ENCODE assay signal across 8 cellular contexts in genomic region chr17:30710296-30711088, GRCh38.
DNase-seq lines count a peak whose midpoint lies in the region; ATAC-seq and TF ChIP-seq lines count a peak whose summit lies in the region.
"Not testable (repeated sequence)": the region's sequence is repeated elsewhere in the genome, so short reads cannot be mapped to it uniquely, and the experiment has no call there.

No MANE protein-coding gene starts in this region.

- H3K9me3 ChIP-seq in lung (ENCODE audit: control insufficient read depth in 2 of 2, insufficient read depth in 1 of 2, low read length in 1 of 2): not testable (repeated sequence)

- not testable (repeated sequence) for H3K27ac ChIP-seq in lung (ENCODE audit: low read depth in 1 of 2, low read length in 1 of 2); rectal smooth muscle tissue (ENCODE audit: low read depth, low read length); urinary bladder (ENCODE audit: low read depth)

- not testable (repeated sequence) for H3K9me3 Mint-ChIP-seq in activated CD4-positive, alpha-beta T cell treated with anti-CD3 and anti-CD28 coated beads for 36 hours (ENCODE audit: low read depth); MCF 10A (ENCODE audit: unreplicated experiment)

- intact Hi-C loops in activated CD4-positive, alpha-beta T cell treated with anti-CD3 and anti-CD28 coated beads for 36 hours (cut with DNase I, micrococcal nuclease); MCF 10A (cut with micrococcal nuclease): not testable (repeated sequence)

- not testable (repeated sequence) for H3K36me3 ChIP-seq in lung (ENCODE audit: control insufficient read depth in 2 of 2, insufficient read depth in 2 of 2, low read length in 2 of 2); rectal smooth muscle tissue (ENCODE audit: control insufficient read depth, insufficient read depth, low read length); urinary bladder (ENCODE audit: insufficient read depth)

- H3K4me3 ChIP-seq in fibroblast of villous mesenchyme (ENCODE audit: low read depth, low read length) (peak overlapping the region; percentile 63), lung (peak overlapping the region; percentile 68), rectal smooth muscle tissue (ENCODE audit: low read length) (peak overlapping the region; percentile 64), urinary bladder (ENCODE audit: low read depth, low read length) (peak overlapping the region; percentile 72)

- POLR2A ChIA-PET in activated CD4-positive, alpha-beta T cell treated with anti-CD3 and anti-CD28 coated beads for 36 hours (lab: Charles Lee): not testable (repeated sequence)
- POLR2A ChIA-PET in MCF 10A (lab: Yijun Ruan, JAX): interaction anchor here (0.6 to 1.1 kb wide), 3 partner anchors 19 to 334 kb away, joined by 3 read pairs; no protein-coding TSS in a partner anchor

- H3K4me1 ChIP-seq in lung (ENCODE audit: control insufficient read depth in 2 of 2, insufficient read depth in 2 of 2, low read length in 2 of 2): peaks cover 0 to 13% of the 10 kb centered on the region in 2 donors
- not testable (repeated sequence) for H3K4me1 ChIP-seq in rectal smooth muscle tissue (ENCODE audit: control insufficient read depth, insufficient read depth, low read length); urinary bladder (ENCODE audit: insufficient read depth)

- H3K4me3 Mint-ChIP-seq in activated CD4-positive, alpha-beta T cell treated with anti-CD3 and anti-CD28 coated beads for 36 hours: peak overlapping the region; percentile 58
- peak overlapping the region; percentile 91 for H3K4me3 Mint-ChIP-seq in MCF 10A (ENCODE audit: unreplicated experiment)

- H3K36me3 Mint-ChIP-seq in activated CD4-positive, alpha-beta T cell treated with anti-CD3 and anti-CD28 coated beads for 36 hours (ENCODE audit: low read depth): not testable (repeated sequence)
- peaks cover 13% of the 10 kb centered on the region for H3K36me3 Mint-ChIP-seq in MCF 10A (ENCODE audit: insufficient read depth, unreplicated experiment)

- DNase-seq in ELF-1 (ENCODE audit: low read depth, low spot score): peak; percentile 61
- DNase-seq in NCI-H1417 (lab: John Stamatoyannopoulos, UW): peak in 2 of 3 experiments; percentile 30 to 47
- DNase-seq in activated CD4-positive, alpha-beta T cell treated with anti-CD3 and anti-CD28 coated beads for 36 hours; MCF 10A (ENCODE audit: unreplicated experiment); fibroblast of villous mesenchyme (ENCODE audit: low read depth); lung (ENCODE audit: low spot score): not testable (repeated sequence)

- BruUV-seq in MCF 10A (replicated peaks; lab: Mats Ljungman, UMichigan): not testable (repeated sequence)

- 26 to 27% methylated on average over 24 to 29 of the region's 29 CpGs for WGBS in lung, 2 donors
- WGBS in urinary bladder: 17% methylated on average over 29 of the region's 29 CpGs

- peaks cover 29% of the 10 kb centered on the region for H3K4me1 Mint-ChIP-seq in activated CD4-positive, alpha-beta T cell treated with anti-CD3 and anti-CD28 coated beads for 36 hours
- H3K4me1 Mint-ChIP-seq in MCF 10A (ENCODE audit: insufficient read depth, unreplicated experiment): peaks cover 12% of the 10 kb centered on the region

- peaks cover 22% of the 10 kb centered on the region for H3K27me3 Mint-ChIP-seq in activated CD4-positive, alpha-beta T cell treated with anti-CD3 and anti-CD28 coated beads for 36 hours
- not testable (repeated sequence) for H3K27me3 Mint-ChIP-seq in MCF 10A (ENCODE audit: insufficient read depth, unreplicated experiment)

- not testable (repeated sequence) for H3K27ac Mint-ChIP-seq in activated CD4-positive, alpha-beta T cell treated with anti-CD3 and anti-CD28 coated beads for 36 hours; MCF 10A (ENCODE audit: low read depth, unreplicated experiment)

- H3K27me3 ChIP-seq in lung (ENCODE audit: control insufficient read depth, insufficient read depth); rectal smooth muscle tissue (ENCODE audit: control insufficient read depth, insufficient read depth, low read length): not testable (repeated sequence)

- TF ChIP-seq CTCF in MCF 10A (IDR thresholded peaks at IDR 0.05; ENCODE audit: unreplicated experiment); fibroblast of villous mesenchyme (IDR thresholded peaks at IDR 0.05; ENCODE audit: insufficient read depth, low read depth, low read length); lung (IDR thresholded peaks at IDR 0.05; ENCODE audit: control extremely low read depth, extremely low read depth): not testable (repeated sequence)

- not testable (repeated sequence) for H3K9ac ChIP-seq in rectal smooth muscle tissue (ENCODE audit: low read length)

- CTCF ChIA-PET in activated CD4-positive, alpha-beta T cell treated with anti-CD3 and anti-CD28 coated beads for 36 hours (lab: Charles Lee); MCF 10A (lab: Yijun Ruan, JAX): not testable (repeated sequence)

- not testable (repeated sequence) for ATAC-seq in activated CD4-positive, alpha-beta T cell treated with anti-CD3 and anti-CD28 coated beads for 36 hours; lung (ENCODE audit: insufficient read depth, low FRiP score)
